ENCODE assay signal across 25 cellular contexts in the genomic region with DNA sequence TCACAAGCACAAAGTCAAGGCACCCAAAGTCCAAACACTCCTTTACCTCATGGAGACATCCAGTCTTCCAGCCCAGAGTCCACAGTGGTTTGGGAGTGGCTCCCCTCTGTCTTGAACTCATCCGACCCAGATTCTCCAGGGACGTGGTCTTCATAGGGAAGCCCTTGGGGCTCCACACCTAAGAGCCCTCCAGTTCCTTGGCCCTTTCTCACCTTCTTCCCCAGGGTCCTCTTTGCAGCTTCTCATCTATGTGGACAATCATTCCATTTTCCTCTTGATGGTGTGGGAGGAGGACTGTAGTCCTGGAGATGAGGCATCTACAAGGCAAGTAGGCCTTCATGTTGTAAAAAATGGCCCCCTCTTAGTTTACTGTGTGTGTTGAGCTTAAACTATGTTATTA.
"Had no signal": no experiment of that assay in that cellular context is flagged by ENCODE, and none has a peak within 500 bp of the region (broad histone marks: within the 10 kb centered on the region; RNA-seq: fewer than 3 reads in every experiment).

No MANE protein-coding gene starts in this region.

- H3K27me3 ChIP-seq: stomach, suprapubic skin, testis, thyroid gland, tibial artery, tibial nerve, transverse colon, upper lobe of left lung, upper lobe of right lung, uterus, vagina had no signal

- H3K36me3 ChIP-seq: stomach, suprapubic skin, thoracic aorta, thyroid gland, tibial artery, tibial nerve, transverse colon, upper lobe of left lung, upper lobe of right lung, uterus, vagina had no signal

- H3K4me1 ChIP-seq: stomach, suprapubic skin, testis, thyroid gland, upper lobe of right lung, uterus, vagina had no signal

- H3K9me3 ChIP-seq: stomach, suprapubic skin, testis, thoracic aorta, thyroid gland, tibial artery, tibial nerve, transverse colon, upper lobe of left lung, upper lobe of right lung, uterus, vagina had no signal

- H3K27ac ChIP-seq: stomach, suprapubic skin, testis, thoracic aorta, thyroid gland, tibial artery, tibial nerve, upper lobe of left lung, upper lobe of right lung, vagina had no signal

- DNase-seq: stimulated activated CD4-positive, alpha-beta T cell treated with anti-CD3 and anti-CD28 coated beads, Interleukin-2, amount 100 ng/mL, for 48 hours; stimulated activated CD4-positive, alpha-beta T cell treated with anti-CD3 and anti-CD28 coated beads, Interleukin-4, amount 100 ng/mL, for 1 hour; stimulated activated CD4-positive, alpha-beta T cell treated with anti-CD3 and anti-CD28 coated beads, Interleukin-4, amount 100 ng/mL, for 24 hours; stimulated activated CD4-positive, alpha-beta T cell treated with anti-CD3 and anti-CD28 coated beads, Interleukin-4, amount 100 ng/mL, for 4 hours; stimulated activated CD8-positive, alpha-beta memory T cell treated with anti-CD3 and anti-CD28 coated beads, Interleukin-4, amount 100 ng/mL, for 48 hours; stimulated activated naive B cell treated with anti-CD40 and anti-IgM and Interleukin-4, amounts not matched to agents 10 μg/mL and 1 μg/mL and 100 μg/mL, for 72 hours; stimulated activated naive CD4-positive, alpha-beta T cell; stimulated activated naive CD4-positive, alpha-beta T cell treated with Interleukin-2 at 50 U/mL for 16 hours; stimulated activated naive CD8-positive, alpha-beta T cell treated with anti-CD3 and anti-CD28 coated beads, Interleukin-15, amount 100 ng/mL, for 72 hours; stimulated activated naive CD8-positive, alpha-beta T cell treated with anti-CD3 and anti-CD28 coated beads, Interleukin-15, Interleukin-2, amounts not matched to agents 100 U/mL and 50 U/mL, for 24 hours; stomach; substantia nigra; testis; thyroid gland; tibial artery; transverse colon; trophoblast cell; upper lobe of left lung; upper lobe of right lung; uterus had no signal

- H3K4me3 ChIP-seq: stomach, suprapubic skin, testis, thoracic aorta, thyroid gland, tibial artery, tibial nerve, transverse colon, upper lobe of left lung, upper lobe of right lung, uterus, vagina had no signal

- FAIRE-seq: urothelium cell line had no signal
